In the genomic region with DNA sequence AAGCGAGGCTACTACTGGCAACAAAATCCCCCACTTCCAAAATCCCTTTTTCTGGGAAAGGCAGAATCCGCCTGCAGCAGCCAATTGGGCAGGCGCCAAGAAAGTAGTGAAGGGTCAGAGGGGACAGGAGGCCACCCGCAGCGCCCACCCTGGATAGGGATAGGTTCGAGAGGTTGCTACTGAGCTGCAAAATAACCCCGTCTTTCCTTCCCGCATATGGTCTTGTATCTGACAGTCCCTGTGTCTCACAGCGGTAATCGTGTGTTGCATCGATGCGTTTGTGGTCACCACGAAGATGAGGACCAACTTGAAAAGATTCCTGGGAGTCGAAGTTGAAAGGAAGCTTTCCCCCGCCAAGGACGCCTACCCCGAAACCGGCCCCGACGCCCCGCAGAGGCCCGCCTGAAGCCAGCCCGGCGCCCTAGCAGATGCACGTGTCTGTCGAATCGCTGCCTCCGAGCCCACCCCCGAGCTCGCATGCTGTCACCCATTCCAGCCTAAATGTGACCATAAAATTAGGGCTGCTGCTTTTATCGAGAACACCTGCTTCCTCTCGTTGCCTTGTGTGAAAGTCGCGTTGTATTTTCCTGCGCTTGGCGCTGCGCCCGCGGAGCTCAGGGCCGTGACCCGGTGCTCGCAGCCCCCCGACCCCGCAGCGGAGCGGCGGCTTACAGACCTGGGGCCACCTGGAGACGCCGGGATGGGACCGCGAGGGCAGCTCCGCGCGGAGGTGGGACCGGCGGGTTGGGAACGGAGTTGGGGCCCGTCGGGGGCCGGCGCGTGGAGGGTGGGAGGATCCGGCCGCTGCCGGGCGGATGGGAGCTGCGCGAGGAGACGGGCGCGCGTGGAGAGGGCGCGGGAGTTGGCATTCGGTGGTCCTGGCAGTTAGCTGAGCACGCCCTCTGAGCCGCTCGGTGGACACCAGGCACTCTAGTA, we compare ENCODE assay signal across 2 cellular contexts.
TF ChIP-seq lines count a peak whose summit lies in the region.

A gene with protein sequence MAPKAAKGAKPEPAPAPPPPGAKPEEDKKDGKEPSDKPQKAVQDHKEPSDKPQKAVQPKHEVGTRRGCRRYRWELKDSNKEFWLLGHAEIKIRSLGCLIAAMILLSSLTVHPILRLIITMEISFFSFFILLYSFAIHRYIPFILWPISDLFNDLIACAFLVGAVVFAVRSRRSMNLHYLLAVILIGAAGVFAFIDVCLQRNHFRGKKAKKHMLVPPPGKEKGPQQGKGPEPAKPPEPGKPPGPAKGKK (plus strand): TSS at position 868 of the 936 bp plus-strand sequence. CDS start 145 bp downstream, outside the sequence.

TF ChIP-seq in SK-N-SH, 30 proteins besides CTCF, POLR2A, EP300 and RAD21 (continued from another document):
- TF ChIP-seq, protein P1, sequence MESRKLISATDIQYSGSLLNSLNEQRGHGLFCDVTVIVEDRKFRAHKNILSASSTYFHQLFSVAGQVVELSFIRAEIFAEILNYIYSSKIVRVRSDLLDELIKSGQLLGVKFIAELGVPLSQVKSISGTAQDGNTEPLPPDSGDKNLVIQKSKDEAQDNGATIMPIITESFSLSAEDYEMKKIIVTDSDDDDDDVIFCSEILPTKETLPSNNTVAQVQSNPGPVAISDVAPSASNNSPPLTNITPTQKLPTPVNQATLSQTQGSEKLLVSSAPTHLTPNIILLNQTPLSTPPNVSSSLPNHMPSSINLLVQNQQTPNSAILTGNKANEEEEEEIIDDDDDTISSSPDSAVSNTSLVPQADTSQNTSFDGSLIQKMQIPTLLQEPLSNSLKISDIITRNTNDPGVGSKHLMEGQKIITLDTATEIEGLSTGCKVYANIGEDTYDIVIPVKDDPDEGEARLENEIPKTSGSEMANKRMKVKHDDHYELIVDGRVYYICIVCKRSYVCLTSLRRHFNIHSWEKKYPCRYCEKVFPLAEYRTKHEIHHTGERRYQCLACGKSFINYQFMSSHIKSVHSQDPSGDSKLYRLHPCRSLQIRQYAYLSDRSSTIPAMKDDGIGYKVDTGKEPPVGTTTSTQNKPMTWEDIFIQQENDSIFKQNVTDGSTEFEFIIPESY (IDR thresholded peaks at IDR 0.05; ENCODE audit: borderline replicate concordance, low read depth) = no peak
- no peak for TF ChIP-seq POLR2AphosphoS5 (IDR thresholded peaks at IDR 0.05; ENCODE audit: low read depth, low read length)
- no peak for TF ChIP-seq TEAD4 (IDR thresholded peaks at IDR 0.05; ENCODE audit: borderline replicate concordance, insufficient read depth)
- no peak for TF ChIP-seq TAF1 (IDR thresholded peaks at IDR 0.05; ENCODE audit: borderline replicate concordance, low read depth, low read length)
- no peak for TF ChIP-seq RXRA (IDR thresholded peaks at IDR 0.05; ENCODE audit: borderline replicate concordance, low read depth)
- TF ChIP-seq, protein P2, sequence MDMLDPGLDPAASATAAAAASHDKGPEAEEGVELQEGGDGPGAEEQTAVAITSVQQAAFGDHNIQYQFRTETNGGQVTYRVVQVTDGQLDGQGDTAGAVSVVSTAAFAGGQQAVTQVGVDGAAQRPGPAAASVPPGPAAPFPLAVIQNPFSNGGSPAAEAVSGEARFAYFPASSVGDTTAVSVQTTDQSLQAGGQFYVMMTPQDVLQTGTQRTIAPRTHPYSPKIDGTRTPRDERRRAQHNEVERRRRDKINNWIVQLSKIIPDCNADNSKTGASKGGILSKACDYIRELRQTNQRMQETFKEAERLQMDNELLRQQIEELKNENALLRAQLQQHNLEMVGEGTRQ (IDR thresholded peaks at IDR 0.05; ENCODE audit: borderline replicate concordance, low read depth, low read length) = no peak
- TF ChIP-seq, protein P3, sequence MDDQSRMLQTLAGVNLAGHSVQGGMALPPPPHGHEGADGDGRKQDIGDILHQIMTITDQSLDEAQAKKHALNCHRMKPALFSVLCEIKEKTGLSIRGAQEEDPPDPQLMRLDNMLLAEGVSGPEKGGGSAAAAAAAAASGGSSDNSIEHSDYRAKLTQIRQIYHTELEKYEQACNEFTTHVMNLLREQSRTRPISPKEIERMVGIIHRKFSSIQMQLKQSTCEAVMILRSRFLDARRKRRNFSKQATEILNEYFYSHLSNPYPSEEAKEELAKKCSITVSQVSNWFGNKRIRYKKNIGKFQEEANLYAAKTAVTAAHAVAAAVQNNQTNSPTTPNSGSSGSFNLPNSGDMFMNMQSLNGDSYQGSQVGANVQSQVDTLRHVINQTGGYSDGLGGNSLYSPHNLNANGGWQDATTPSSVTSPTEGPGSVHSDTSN (IDR thresholded peaks at IDR 0.05) = no peak
- no peak for TF ChIP-seq RCOR1 (IDR thresholded peaks at IDR 0.05; ENCODE audit: low read length)
- TF ChIP-seq ELF1 (IDR thresholded peaks at IDR 0.05) = no peak

TF ChIP-seq in SK-N-SH treated with all-trans-retinoic acid at 6 μM for 48 hours, 23 proteins besides CTCF, POLR2A, EP300 and RAD21 (continued from another document):
- TF ChIP-seq, protein P4, sequence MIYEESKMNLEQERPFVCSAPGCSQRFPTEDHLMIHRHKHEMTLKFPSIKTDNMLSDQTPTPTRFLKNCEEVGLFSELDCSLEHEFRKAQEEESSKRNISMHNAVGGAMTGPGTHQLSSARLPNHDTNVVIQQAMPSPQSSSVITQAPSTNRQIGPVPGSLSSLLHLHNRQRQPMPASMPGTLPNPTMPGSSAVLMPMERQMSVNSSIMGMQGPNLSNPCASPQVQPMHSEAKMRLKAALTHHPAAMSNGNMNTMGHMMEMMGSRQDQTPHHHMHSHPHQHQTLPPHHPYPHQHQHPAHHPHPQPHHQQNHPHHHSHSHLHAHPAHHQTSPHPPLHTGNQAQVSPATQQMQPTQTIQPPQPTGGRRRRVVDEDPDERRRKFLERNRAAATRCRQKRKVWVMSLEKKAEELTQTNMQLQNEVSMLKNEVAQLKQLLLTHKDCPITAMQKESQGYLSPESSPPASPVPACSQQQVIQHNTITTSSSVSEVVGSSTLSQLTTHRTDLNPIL (CRISPR knock-in tag; IDR thresholded peaks at IDR 0.05; ENCODE audit: low read depth) = no peak
- TF ChIP-seq BACH2 (CRISPR knock-in tag; IDR thresholded peaks at IDR 0.05; ENCODE audit: borderline replicate concordance) (no peak), GLIS3 (CRISPR knock-in tag; IDR thresholded peaks at IDR 0.05) (no peak), ZNF565 (CRISPR knock-in tag; conservative IDR thresholded peaks at IDR 0.05; ENCODE audit: low read depth) (no peak), RARB (CRISPR knock-in tag; IDR thresholded peaks at IDR 0.05) (no peak), CSDC2 (CRISPR knock-in tag; IDR thresholded peaks at IDR 0.05) (no peak), ZNF8 (CRISPR knock-in tag; IDR thresholded peaks at IDR 0.05) (no peak), ZFP30 (CRISPR knock-in tag; IDR thresholded peaks at IDR 0.05) (no peak)
